In genomic region chr4:97662133-97662532, GRCh38 we compare ENCODE assay signal across 17 cellular contexts.
"Had no signal": no experiment of that assay in that cellular context is flagged by ENCODE, and none has a peak within 500 bp of the region (broad histone marks: within the 10 kb centered on the region; RNA-seq: fewer than 3 reads in every experiment).

No MANE protein-coding gene starts in this region.

- ATAC-seq: HepG2, Panc1 had no signal

- H3K27ac ChIP-seq: RWPE1 had no signal

- DNase-seq: IMR-90, Karpas-422, KG1, MM.1S, NCI-H1092 treated with DMSO at 0.1 percent for 48 hours, NCI-H1436, NCI-H187, NCI-H2029, NCI-H2081 treated with DMSO at 0.1 percent for 48 hours, NCI-H2171 treated with DMSO at 0.1 percent for 48 hours, NCI-H524, NCI-H69, NCI-H774, SHP77 had no signal
